8 cellular contexts compared by ENCODE assay signal in the genomic region with DNA sequence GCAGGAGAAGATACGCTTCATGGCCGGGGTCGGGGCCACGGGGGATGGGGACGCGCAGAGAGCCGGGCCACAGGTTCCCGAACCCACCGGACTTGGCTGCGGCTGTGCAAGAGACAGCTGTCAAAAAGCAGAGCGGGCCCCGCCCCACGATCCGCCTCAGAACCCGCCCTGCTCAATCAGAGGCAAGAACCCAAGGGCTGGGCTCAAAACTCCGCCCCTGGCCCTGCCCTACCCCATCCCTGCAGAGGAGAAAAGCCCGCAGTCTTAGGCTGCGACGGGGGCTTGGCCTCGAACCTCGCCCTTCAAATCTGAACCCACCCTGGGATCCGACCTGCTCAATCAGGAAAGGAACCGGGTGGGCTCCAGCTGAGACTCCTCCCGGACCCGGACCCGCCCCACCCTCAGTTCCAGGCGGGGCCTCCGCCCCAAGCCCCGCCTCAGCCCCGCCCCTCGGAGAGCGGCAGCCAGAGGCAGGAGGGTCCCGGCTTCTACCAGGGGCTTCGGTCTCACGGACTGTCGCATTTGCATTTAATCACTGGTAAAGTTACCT. TPM values are rescaled to one million over a fixed set of nuclear protein-coding genes. Genes with fewer than 3 reads are reported as not detected.
DNase-seq lines count a peak whose midpoint lies in the region; TF ChIP-seq lines count a peak whose summit lies in the region.

A gene with protein sequence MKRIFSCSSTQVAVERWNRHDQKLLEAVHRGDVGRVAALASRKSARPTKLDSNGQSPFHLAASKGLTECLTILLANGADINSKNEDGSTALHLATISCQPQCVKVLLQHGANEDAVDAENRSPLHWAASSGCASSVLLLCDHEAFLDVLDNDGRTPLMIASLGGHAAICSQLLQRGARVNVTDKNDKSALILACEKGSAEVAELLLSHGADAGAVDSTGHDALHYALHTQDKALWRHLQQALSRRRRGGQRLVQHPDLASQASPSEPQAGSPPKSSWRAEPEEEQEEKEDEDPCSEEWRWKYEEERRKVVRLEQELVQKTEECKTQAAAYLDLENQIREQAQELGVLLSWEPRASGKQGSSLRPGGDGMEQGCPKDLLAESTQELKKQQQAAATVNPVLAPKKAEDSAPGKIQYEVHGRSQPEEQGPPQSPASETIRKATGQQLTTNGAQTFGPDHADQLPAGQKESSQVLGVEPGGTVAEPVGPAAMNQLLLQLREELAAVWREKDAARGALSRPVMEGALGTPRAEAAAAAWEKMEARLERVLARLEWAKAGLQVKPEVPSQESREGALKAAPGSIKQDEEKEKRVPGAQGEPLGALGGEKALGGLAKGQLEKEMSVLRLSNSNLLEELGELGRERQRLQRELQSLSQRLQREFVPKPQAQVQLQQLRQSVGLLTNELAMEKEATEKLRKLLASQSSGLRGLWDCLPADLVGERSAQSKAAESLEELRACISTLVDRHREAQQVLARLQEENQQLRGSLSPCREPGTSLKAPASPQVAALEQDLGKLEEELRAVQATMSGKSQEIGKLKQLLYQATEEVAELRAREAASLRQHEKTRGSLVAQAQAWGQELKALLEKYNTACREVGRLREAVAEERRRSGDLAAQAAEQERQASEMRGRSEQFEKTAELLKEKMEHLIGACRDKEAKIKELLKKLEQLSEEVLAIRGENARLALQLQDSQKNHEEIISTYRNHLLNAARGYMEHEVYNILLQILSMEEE (minus strand): TSS at position 129 of the 550 bp plus-strand sequence. CDS start 108 bp downstream, at position 21.

- no peak for TF ChIP-seq CTCF in HEK293 (tag by site-specific recombination; IDR thresholded peaks at IDR 0.05)
- TF ChIP-seq CTCF in MM.1S (IDR thresholded peaks at IDR 0.05; ENCODE audit: low read length) = no peak

- H3K36me3 ChIP-seq in HEK293 (ENCODE audit: control insufficient read depth in 2 of 2, insufficient read depth in 1 of 2, low read length in 2 of 2) = no peaks in the 10 kb centered on the region
- H3K36me3 ChIP-seq in MM.1S (replicated peaks; ENCODE audit: insufficient read depth, low read length) = no peaks in the 10 kb centered on the region
- no peaks in the 10 kb centered on the region for H3K36me3 ChIP-seq in subcutaneous abdominal adipose tissue (ENCODE audit: control insufficient read depth in 5 of 5, insufficient read depth in 5 of 5, low read length in 5 of 5)

- H3K9me3 Mint-ChIP-seq in activated naive CD4-positive, alpha-beta T cell treated with anti-CD3 and anti-CD28 coated beads for 36 hours = no peaks in the 10 kb centered on the region

- H3K4me1 ChIP-seq in HEK293 (ENCODE audit: control insufficient read depth, insufficient read depth, low read length) (peaks cover 4% of the 10 kb centered on the region), MM.1S (ENCODE audit: low read length) (0 out of 2 replicates have a peak, but pooled peaks cover 4% of the 10 kb centered on the region), subcutaneous abdominal adipose tissue (ENCODE audit: control insufficient read depth in 5 of 5, insufficient read depth in 5 of 5, low read length in 5 of 5) (peaks cover 0 to 17% (median 12%) of the 10 kb centered on the region in 5 donors)

- peaks cover 16% of the 10 kb centered on the region for H3K27me3 Mint-ChIP-seq in activated naive CD4-positive, alpha-beta T cell treated with anti-CD3 and anti-CD28 coated beads for 36 hours (ENCODE audit: low read depth)

- no peaks in the 10 kb centered on the region for H3F3A ChIP-seq in MM.1S (ENCODE audit: insufficient read depth, low read length)

- intact Hi-C loops in activated naive CD4-positive, alpha-beta T cell treated with anti-CD3 and anti-CD28 coated beads for 36 hours (cut with micrococcal nuclease) = loop anchor here (1.0 to 2.0 kb wide), 2 partner anchors 27 to 41 kb away; partner anchors contain the start of genes NUDT17 and PIAS3

- H3K4me3 ChIP-seq in HEK293 (ENCODE audit: low read depth, low read length) (peak within 1 kb of the TSS; percentile 70), MM.1S (ENCODE audit: low read length) (peak within 1 kb of the TSS; percentile 66), subcutaneous abdominal adipose tissue (ENCODE audit: low read depth in 1 of 5, low read length in 5 of 5) (peak within 1 kb of the TSS; percentile 73 to 85 (median 81))

- H3K36me3 Mint-ChIP-seq in activated naive CD4-positive, alpha-beta T cell treated with anti-CD3 and anti-CD28 coated beads for 36 hours (ENCODE audit: low read depth) = no peaks in the 10 kb centered on the region

- POLR2A ChIA-PET in HEK293 (lab: Yijun Ruan, JAX) = interaction anchor here (0.6 to 1.5 kb wide), 4 partner anchors 26 to 78 kb away, joined by 3 to 5 read pairs (median 3); partner anchors contain the start of genes ANKRD34A and POLR3GL

- peak within 1 kb of the TSS; percentile 97 for H3K4me2 ChIP-seq in MM.1S (ENCODE audit: low read depth, low read length)

- no peak within 1 kb of the TSS for H3K27ac Mint-ChIP-seq in activated naive CD4-positive, alpha-beta T cell treated with anti-CD3 and anti-CD28 coated beads for 36 hours

- no peaks in the 10 kb centered on the region for H4K20me1 ChIP-seq in MM.1S (ENCODE audit: insufficient read depth, low read length)

- no peaks in the 10 kb centered on the region for H3K79me2 ChIP-seq in MM.1S (ENCODE audit: low read length)

- DNase-seq in GDM1 (lab: John Stamatoyannopoulos, UW) = peak; percentile 28
- peak; percentile 94 for DNase-seq in MM.1S
- peak; percentile 81 for DNase-seq in SK-N-DZ (ENCODE audit: low spot score)
- DNase-seq in activated naive CD4-positive, alpha-beta T cell treated with anti-CD3 and anti-CD28 coated beads for 36 hours = peak; percentile 89
- DNase-seq in glomerular visceral epithelial cell (ENCODE audit: extremely low spot score) = peak; percentile 59
- peak; percentile 82 for DNase-seq in occipital lobe (lab: John Stamatoyannopoulos, UW)

- H3K9me3 ChIP-seq in HEK293 (ENCODE audit: control insufficient read depth, insufficient read depth, low read depth, low read length) (no peaks in the 10 kb centered on the region), MM.1S (replicated peaks; ENCODE audit: insufficient read depth, low read length) (no peaks in the 10 kb centered on the region), subcutaneous abdominal adipose tissue (ENCODE audit: control insufficient read depth in 5 of 5, low read length in 5 of 5) (no peaks in the 10 kb centered on the region)

- peak within 1 kb of the TSS; percentile 77 for H2AFZ ChIP-seq in MM.1S (ENCODE audit: low read length)

- peaks cover 14% of the 10 kb centered on the region for H3K4me1 Mint-ChIP-seq in activated naive CD4-positive, alpha-beta T cell treated with anti-CD3 and anti-CD28 coated beads for 36 hours (ENCODE audit: low read depth)

- H3K9ac ChIP-seq in MM.1S (ENCODE audit: low read length) (no peak within 1 kb of the TSS), subcutaneous abdominal adipose tissue (ENCODE audit: low read length in 5 of 5) (peak within 1 kb of the TSS in 3 of 5 donors; percentile 20 to 53 (median 52))

- no peaks in the 10 kb centered on the region for H3K9me2 ChIP-seq in MM.1S (replicated peaks; ENCODE audit: insufficient read depth, low read length)

- H3K4me3 Mint-ChIP-seq in activated naive CD4-positive, alpha-beta T cell treated with anti-CD3 and anti-CD28 coated beads for 36 hours = peak within 1 kb of the TSS; percentile 79

- H3K27me3 ChIP-seq in MM.1S (replicated peaks; ENCODE audit: insufficient read depth, low read length) = peaks cover 21% of the 10 kb centered on the region
- peaks cover 0 to 2% (median 0%) of the 10 kb centered on the region in 5 donors for H3K27me3 ChIP-seq in subcutaneous abdominal adipose tissue (ENCODE audit: control insufficient read depth in 5 of 5, insufficient read depth in 4 of 5, low read length in 5 of 5)

- no peak within 1 kb of the TSS for H3K27ac ChIP-seq in HEK293 (ENCODE audit: extremely low read depth, low read depth, low read length)
- H3K27ac ChIP-seq in MM.1S (ENCODE audit: low read length) = no peak within 1 kb of the TSS
- H3K27ac ChIP-seq in subcutaneous abdominal adipose tissue (ENCODE audit: low read depth, low read length) = no peak within 1 kb of the TSS

- CTCF ChIA-PET in HEK293 (lab: Yijun Ruan, JAX) = interaction anchor here (0.6 to 11.9 kb wide), 7 partner anchors 10 to 121 kb away, joined by 3 to 222 read pairs (median 4); partner anchors contain the start of genes ITGA10 and PIAS3
- CTCF ChIA-PET in activated naive CD4-positive, alpha-beta T cell treated with anti-CD3 and anti-CD28 coated beads for 36 hours (lab: Charles Lee) = interaction anchor here (1.0 to 4.5 kb wide), 3 partner anchors 13 to 121 kb away, joined by 3 to 18 read pairs (median 4); partner anchors contain the start of gene NUDT17

TF ChIP-seq in HEK293, 187 proteins besides CTCF, POLR2A, EP300 and RAD21 (continues in another document):
- TF ChIP-seq BCL11A (tag by site-specific recombination; IDR thresholded peaks at IDR 0.05; ENCODE audit: low read depth) (no peak), KLF9 (tag by site-specific recombination; IDR thresholded peaks at IDR 0.05; ENCODE audit: low read depth) (peak; percentile 43; the same call in 1 of the 2 replicates), SCRT2 (tag by site-specific recombination; IDR thresholded peaks at IDR 0.05) (peak; percentile 69; the same call in 1 of the 2 replicates), ZFP3 (tag by site-specific recombination; IDR thresholded peaks at IDR 0.05; ENCODE audit: low read depth) (no peak), ZNF211 (tag by site-specific recombination; IDR thresholded peaks at IDR 0.05; ENCODE audit: low read depth) (no peak), TCF7L2 (IDR thresholded peaks at IDR 0.05; ENCODE audit: borderline replicate concordance, low read depth, low read length) (no peak), KLF1 (tag by site-specific recombination; IDR thresholded peaks at IDR 0.05) (peak; percentile 84), ZNF18 (tag by site-specific recombination; IDR thresholded peaks at IDR 0.05) (no peak), GLIS2 (tag by site-specific recombination; IDR thresholded peaks at IDR 0.05) (0 out of 2 replicates have a peak, but pooled peaks have one; percentile 29)

RNA-seq across cellular contexts. Expression of the gene that starts here (rescaled TPM):
- 2.5 and 3.1 TPM in 2 replicates for polyA plus RNA-seq in SK-N-DZ (2014; cell fraction: cytosol; rRNA removed)
- polyA plus RNA-seq in SK-N-DZ (2014; cell fraction: nucleus; rRNA removed) = 1.9 and 2.2 TPM in 2 replicates
- total RNA-seq in activated naive CD4-positive, alpha-beta T cell treated with anti-CD3 and anti-CD28 coated beads for 36 hours = under 1 TPM; 0.19 to 0.20 TPM
- total RNA-seq in occipital lobe = 0.62 TPM

Comparison
In these comparisons a context has a peak if more than half of its experiments do, and no peak if none do; other contexts are left out.
1. Peak in DNase-seq in activated naive CD4-positive, alpha-beta T cell treated with anti-CD3 and anti-CD28 coated beads for 36 hours; RNA of the gene not detected or under 1 TPM.
2. Peak in DNase-seq in occipital lobe; RNA of the gene not detected or under 1 TPM.
3. DNase-seq: peak in every context shown above with its lines; median percentile 94 in MM.1S; 89 in activated naive CD4-positive, alpha-beta T cell treated with anti-CD3 and anti-CD28 coated beads for 36 hours; 82 in occipital lobe; 81 in SK-N-DZ; 59 in glomerular visceral epithelial cell; 28 in GDM1.